ENCODE assay signal across 21 cellular contexts in the genomic region with DNA sequence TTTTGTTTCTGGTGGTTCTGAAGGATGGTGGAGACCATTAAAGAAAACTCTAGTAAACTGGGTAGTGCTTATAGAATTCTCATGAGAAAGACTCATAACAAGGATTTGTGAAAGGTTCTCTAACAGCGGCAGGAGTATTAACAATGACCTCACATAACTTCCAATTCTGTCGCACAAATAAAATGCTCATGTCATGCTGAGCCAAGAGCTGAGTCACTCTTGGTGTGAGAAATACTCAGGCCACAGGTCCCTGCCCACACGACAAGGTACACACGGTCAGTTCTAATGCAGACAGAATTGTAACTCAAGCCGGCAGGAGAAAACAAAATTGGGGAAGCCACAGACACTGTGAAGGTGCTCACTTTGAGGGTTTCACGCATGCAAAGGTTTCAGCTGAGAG. TPM values are rescaled to one million over a fixed set of nuclear protein-coding genes. Genes with fewer than 3 reads are reported as not detected.
"Had no signal": no experiment of that assay in that cellular context is flagged by ENCODE, and none has a peak within 500 bp of the region (broad histone marks: within the 10 kb centered on the region; RNA-seq: fewer than 3 reads in every experiment).

No MANE protein-coding gene starts in this region.

- H3K36me3 ChIP-seq: cardiac muscle cell, gastroesophageal sphincter, right lobe of liver, thoracic aorta, upper lobe of right lung had no signal

- H3K4me1 Mint-ChIP-seq: activated naive CD4-positive, alpha-beta T cell treated with anti-CD3 and anti-CD28 coated beads, Interleukin-2, amount 10 ng/mL, durations not matched to agents 7 days and 5 days had no signal

- H3K4me3 Mint-ChIP-seq: activated CD4-positive, alpha-beta memory T cell treated with anti-CD3 and anti-CD28 coated beads for 36 hours; activated naive CD4-positive, alpha-beta T cell treated with anti-CD3 and anti-CD28 coated beads, Interleukin-2, amount 10 ng/mL, durations not matched to agents 7 days and 5 days had no signal

- H3K27ac Mint-ChIP-seq: activated CD4-positive, alpha-beta memory T cell treated with anti-CD3 and anti-CD28 coated beads for 36 hours; activated naive CD4-positive, alpha-beta T cell treated with anti-CD3 and anti-CD28 coated beads, Interleukin-2, amount 10 ng/mL, durations not matched to agents 7 days and 5 days had no signal

- ATAC-seq: body of pancreas, gastroesophageal sphincter, right lobe of liver, upper lobe of right lung had no signal

- H3K4me3 ChIP-seq: body of pancreas, cardiac muscle cell, gastroesophageal sphincter, right lobe of liver, thoracic aorta, upper lobe of right lung had no signal

- H3K27me3 ChIP-seq: body of pancreas, cardiac muscle cell, right lobe of liver, upper lobe of right lung had no signal

- H3K4me1 ChIP-seq: body of pancreas, gastroesophageal sphincter, right lobe of liver, upper lobe of right lung had no signal

- H3K36me3 Mint-ChIP-seq: activated naive CD4-positive, alpha-beta T cell treated with anti-CD3 and anti-CD28 coated beads, Interleukin-2, amount 10 ng/mL, durations not matched to agents 7 days and 5 days had no signal

- H3K27ac ChIP-seq: body of pancreas, cardiac muscle cell, epithelial cell of prostate, gastroesophageal sphincter, right lobe of liver, thoracic aorta, upper lobe of right lung had no signal

- DNase-seq: activated CD4-positive, alpha-beta memory T cell treated with anti-CD3 and anti-CD28 coated beads for 36 hours; activated CD4-positive, alpha-beta T cell treated with anti-CD3 and anti-CD28 coated beads for 48 hours; activated effector memory CD4-positive, alpha-beta T cell treated with anti-CD3 and anti-CD28 coated beads, Interleukin-2, amount 50 U/mL, for 16 hours; activated naive CD4-positive, alpha-beta T cell treated with anti-CD3 and anti-CD28 coated beads, Interleukin-2, amount 10 ng/mL, durations not matched to agents 7 days and 5 days; body of pancreas; head of caudate nucleus; hypothalamus; occipital lobe; posterior cingulate gyrus; right lobe of liver; small intestine; stimulated activated CD4-positive, alpha-beta T cell treated with anti-CD3 and anti-CD28 coated beads, Interleukin-2, amount 100 ng/mL, for 48 hours; stimulated activated CD8-positive, alpha-beta memory T cell treated with anti-CD3 and anti-CD28 coated beads, Interleukin-4, amount 100 ng/mL, for 48 hours; stimulated activated naive CD4-positive, alpha-beta T cell; T-helper 2 cell; upper lobe of right lung had no signal

- H3K9me3 Mint-ChIP-seq: activated CD4-positive, alpha-beta memory T cell treated with anti-CD3 and anti-CD28 coated beads for 36 hours had no signal

- H3K27me3 Mint-ChIP-seq: activated CD4-positive, alpha-beta memory T cell treated with anti-CD3 and anti-CD28 coated beads for 36 hours had no signal

- FAIRE-seq: islet of Langerhans, small intestine had no signal

RNA-seq across cellular contexts. Expression of a gene that starts 34.4 kb away (rescaled TPM):
- polyA plus RNA-seq: cardiac muscle cell had no signal
